ENCODE assay signal across 8 cellular contexts in the genomic region with DNA sequence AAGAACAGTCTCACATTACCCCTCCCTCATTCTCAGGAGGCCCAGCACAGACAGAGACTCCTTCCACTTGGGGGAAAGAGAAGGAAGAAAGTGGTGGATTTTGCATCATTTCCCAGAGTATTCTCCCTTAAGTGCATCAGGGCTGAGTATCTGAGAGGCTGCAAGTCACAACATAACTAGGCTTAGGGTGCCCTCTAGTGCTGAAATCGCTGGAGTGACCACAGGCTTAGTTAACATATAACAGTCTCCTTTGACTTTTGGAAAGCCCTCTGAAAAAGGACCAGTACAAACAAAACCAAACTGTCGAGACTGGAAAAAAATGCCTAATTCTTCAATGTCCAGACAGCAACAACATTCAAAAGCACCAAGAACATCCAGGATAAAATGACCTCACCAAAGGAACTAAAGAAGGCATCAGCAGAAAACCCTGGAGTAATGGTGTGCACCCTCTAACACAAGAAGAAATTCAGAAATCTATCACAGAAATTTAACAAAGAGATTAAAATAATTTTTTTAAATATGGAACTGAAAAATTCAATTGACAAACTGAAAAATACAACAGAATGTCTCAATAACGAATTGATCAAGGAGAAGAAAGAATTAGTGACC.
DNase-seq lines count a peak whose midpoint lies in the region; TF ChIP-seq lines count a peak whose summit lies in the region.

No MANE protein-coding gene starts in this region.

- H3K4ac ChIP-seq in mesenchymal stem cell (ENCODE audit: low read depth in 1 of 2, low read length in 2 of 2): no peak overlapping the region

- no peak overlapping the region for H3K4me2 ChIP-seq in mesenchymal stem cell (ENCODE audit: low read length, poor library complexity, severe bottlenecking)

- H3K4me1 ChIP-seq in mesenchymal stem cell (ENCODE audit: control insufficient read depth, insufficient read depth, low read depth, low read length): no peaks in the 10 kb centered on the region

- H2AFZ ChIP-seq in mesenchymal stem cell (ENCODE audit: low read depth, low read length): no peak overlapping the region

- H3K9me3 ChIP-seq in mesenchymal stem cell (ENCODE audit: control insufficient read depth, low read length): no peaks in the 10 kb centered on the region

- H4K91ac ChIP-seq in mesenchymal stem cell (ENCODE audit: low read length): no peak overlapping the region

- H3K23ac ChIP-seq in mesenchymal stem cell (ENCODE audit: low read length in 2 of 2): no peak overlapping the region

- H2BK12ac ChIP-seq in mesenchymal stem cell (ENCODE audit: low read length in 2 of 2): no peak overlapping the region

- DNase-seq in AG08396 (ENCODE audit: low spot score) (peak; percentile 48), HFF-Myc (ENCODE audit: extremely low read depth, low read depth) (peak; percentile 27), RPMI7951 (ENCODE audit: low read depth) (peak; percentile 42), choroid plexus epithelial cell (ENCODE audit: low read depth) (peak; percentile 70), mesenchymal stem cell (peak; percentile 81)
- DNase-seq in stimulated activated naive CD4-positive, alpha-beta T cell treated with Interleukin-2 at 50 U/mL for 16 hours (lab: John Stamatoyannopoulos, UW): no peak

- H3K27me3 ChIP-seq in mesenchymal stem cell (ENCODE audit: control insufficient read depth in 1 of 2, insufficient read depth in 1 of 2, low read length in 2 of 2): peaks cover 0 to 3% of the 10 kb centered on the region in 2 experiments

- TF ChIP-seq CTCF in GM12874 (IDR thresholded peaks at IDR 0.05; ENCODE audit: insufficient read depth, low read depth, low read length) (peak; percentile 62), HFF-Myc (IDR thresholded peaks at IDR 0.05; ENCODE audit: low read depth, low read length, missing control alignments) (peak; percentile 37), LNCAP (IDR thresholded peaks at IDR 0.05) (peak; percentile 73), choroid plexus epithelial cell (conservative IDR thresholded peaks at IDR 0.05; ENCODE audit: low read depth, low read length) (peak; percentile 68)

- no peak overlapping the region for H2BK15ac ChIP-seq in mesenchymal stem cell (ENCODE audit: low read depth, poor library complexity, severe bottlenecking)

- H2BK120ac ChIP-seq in mesenchymal stem cell (ENCODE audit: low read depth, low read length): no peak overlapping the region

- H3K36me3 ChIP-seq in mesenchymal stem cell (ENCODE audit: control insufficient read depth in 1 of 2, insufficient read depth in 2 of 2, low read depth in 1 of 2, low read length in 2 of 2): no peaks in the 10 kb centered on the region

- H3K79me1 ChIP-seq in mesenchymal stem cell (replicated peaks; ENCODE audit: low read length, poor library complexity, severe bottlenecking): no peaks in the 10 kb centered on the region

- H2BK5ac ChIP-seq in mesenchymal stem cell (ENCODE audit: low read depth, low read length, poor library complexity, severe bottlenecking): no peak overlapping the region

- WGBS in mesenchymal stem cell: 0% methylated on average over 2 of the region's 3 CpGs

- H3K4me3 ChIP-seq in HFF-Myc (replicated peaks; ENCODE audit: low read depth, low read length): no peak overlapping the region
- no peak overlapping the region for H3K4me3 ChIP-seq in choroid plexus epithelial cell (ENCODE audit: low read depth, low read length)
- no peak overlapping the region for H3K4me3 ChIP-seq in mesenchymal stem cell (ENCODE audit: insufficient read depth in 1 of 2, low read depth in 1 of 2, low read length in 2 of 2)

- H3K27ac ChIP-seq in mesenchymal stem cell (ENCODE audit: low read length, poor library complexity, severe bottlenecking): no peak overlapping the region

- no peak overlapping the region for H3K18ac ChIP-seq in mesenchymal stem cell (ENCODE audit: low read depth in 1 of 2, low read length in 2 of 2)

- no peak overlapping the region for H3K14ac ChIP-seq in mesenchymal stem cell (ENCODE audit: low read length in 2 of 2)

- H2AK5ac ChIP-seq in mesenchymal stem cell (ENCODE audit: low read length, severe bottlenecking): no peak overlapping the region

- H3K9ac ChIP-seq in mesenchymal stem cell (ENCODE audit: low read length): no peak overlapping the region

- H4K8ac ChIP-seq in mesenchymal stem cell (ENCODE audit: low read length): no peak overlapping the region
